Comparison of ENCODE assay signal across 9 cellular contexts in genomic region chr16:29604641-29605549, GRCh38. TPM values are rescaled to one million over a fixed set of nuclear protein-coding genes. Genes with fewer than 3 reads are reported as not detected.
DNase-seq lines count a peak whose midpoint lies in the region; ATAC-seq, FAIRE-seq and TF ChIP-seq lines count a peak whose summit lies in the region.
"Not testable (repeated sequence)": the region's sequence is repeated elsewhere in the genome, so short reads cannot be mapped to it uniquely, and the experiment has no call there.
"Had no signal": no experiment of that assay in that cellular context is flagged by ENCODE, and none has a peak within 500 bp of the region (broad histone marks: within the 10 kb centered on the region; RNA-seq: fewer than 3 reads in every experiment).

No MANE protein-coding gene starts in this region.

- peak overlapping the region; percentile 67 for H3K27ac Mint-ChIP-seq in Calu3 (ENCODE audit: unreplicated experiment)
- peak overlapping the region; percentile 85 for H3K27ac Mint-ChIP-seq in activated naive CD4-positive, alpha-beta T cell treated with anti-CD3 and anti-CD28 coated beads for 36 hours

- H3K4me2 ChIP-seq in IMR-90 (ENCODE audit: low read depth, low read length) (peak overlapping the region; percentile 70), SK-N-SH (peak overlapping the region; percentile 63)
- not testable (repeated sequence) for H3K4me2 ChIP-seq in endothelial cell of umbilical vein (ENCODE audit: insufficient read depth, low read length); hepatocyte

- H2AK9ac ChIP-seq in IMR-90 (replicated peaks; ENCODE audit: low read depth, low read length, poor library complexity): not testable (repeated sequence)

- DNase-seq in Calu3; activated naive CD4-positive, alpha-beta T cell treated with anti-CD3 and anti-CD28 coated beads for 36 hours: not testable (repeated sequence)
- peak; percentile 75 for DNase-seq in IMR-90
- peak; percentile 5 for DNase-seq in SK-N-SH
- DNase-seq in endothelial cell of umbilical vein (ENCODE audit: low read depth, low spot score): peak; percentile 49
- peak; percentile 47 for DNase-seq in hepatocyte (ENCODE audit: low spot score)
- peak in 3 of 5 donors; percentile 47 to 69 (median 54) for DNase-seq in ovary
- DNase-seq in urothelium cell line (ENCODE audit: low spot score): peak; percentile 7

- H3K36me3 ChIP-seq in IMR-90 (ENCODE audit: control insufficient read depth, insufficient read depth, low read length); SK-N-SH (replicated peaks in 1 of 2; ENCODE audit: control insufficient read depth in 1 of 2, insufficient read depth in 2 of 2, low read length in 1 of 2); endothelial cell of umbilical vein (ENCODE audit: control insufficient read depth in 2 of 2, extremely low read depth in 1 of 2, insufficient read depth in 2 of 2, low read length in 2 of 2); hepatocyte (replicated peaks; ENCODE audit: insufficient read depth, low read depth); ovary: not testable (repeated sequence)

- H3K36me3 Mint-ChIP-seq in Calu3 (ENCODE audit: insufficient read depth, unreplicated experiment): peaks cover 45% of the 10 kb centered on the region
- peaks cover 30% of the 10 kb centered on the region for H3K36me3 Mint-ChIP-seq in activated naive CD4-positive, alpha-beta T cell treated with anti-CD3 and anti-CD28 coated beads for 36 hours (ENCODE audit: low read depth)

- H2AK5ac ChIP-seq in IMR-90 (ENCODE audit: low read depth, low read length): peak overlapping the region; percentile 43; the same call in 1 of the 2 replicates

- H2BK5ac ChIP-seq in IMR-90 (ENCODE audit: low read depth, low read length, poor library complexity, severe bottlenecking): peak overlapping the region; percentile 86

- peaks cover 11% of the 10 kb centered on the region for H3K4me1 ChIP-seq in IMR-90 (ENCODE audit: control insufficient read depth, insufficient read depth, low read length)
- peaks cover 9 to 22% of the 10 kb centered on the region in 2 experiments; a peak in 2 of 4 replicates for H3K4me1 ChIP-seq in SK-N-SH (ENCODE audit: control insufficient read depth in 1 of 2, insufficient read depth in 2 of 2, low read depth in 1 of 2, low read length in 1 of 2)
- not testable (repeated sequence) for H3K4me1 ChIP-seq in endothelial cell of umbilical vein (ENCODE audit: control insufficient read depth, extremely low read depth, insufficient read depth, low read length)
- H3K4me1 ChIP-seq in hepatocyte (ENCODE audit: insufficient read depth): peaks cover 15% of the 10 kb centered on the region
- peaks cover 15% of the 10 kb centered on the region for H3K4me1 ChIP-seq in ovary (ENCODE audit: insufficient read depth)

- H2AFZ ChIP-seq in IMR-90 (replicated peaks; ENCODE audit: low read length, poor library complexity): peak overlapping the region; percentile 58
- H2AFZ ChIP-seq in SK-N-SH (ENCODE audit: low read depth); endothelial cell of umbilical vein (ENCODE audit: low read depth, low read length); hepatocyte: not testable (repeated sequence)

- not testable (repeated sequence) for H3K23ac ChIP-seq in IMR-90 (ENCODE audit: low read depth, low read length)

- not testable (repeated sequence) for TF ChIP-seq EP300 in SK-N-SH (IDR thresholded peaks at IDR 0.05; ENCODE audit: borderline replicate concordance in 1 of 2, low read depth in 1 of 2, low read length in 1 of 2); ovary (IDR thresholded peaks at IDR 0.05)

- not testable (repeated sequence) for TF ChIP-seq CTCF in Calu3 (IDR thresholded peaks at IDR 0.05; ENCODE audit: unreplicated experiment); IMR-90 (conservative IDR thresholded peaks at IDR 0.05; ENCODE audit: low read depth, low read length); SK-N-SH (IDR thresholded peaks at IDR 0.05); endothelial cell of umbilical vein (IDR thresholded peaks at IDR 0.05; ENCODE audit: extremely low read depth in 1 of 2, insufficient read depth in 1 of 2, low read depth in 1 of 2, low read length in 2 of 2); hepatocyte (IDR thresholded peaks at IDR 0.05; ENCODE audit: poor library complexity); ovary (IDR thresholded peaks at IDR 0.05)

- not testable (repeated sequence) for H3F3A ChIP-seq in SK-N-SH (replicated peaks; ENCODE audit: insufficient read depth)

- peak; percentile 83 for FAIRE-seq in endothelial cell of umbilical vein (lab: Jason Lieb, UNC)
- not testable (repeated sequence) for FAIRE-seq in urothelium cell line (lab: Jason Lieb, UNC)

- dilution Hi-C loops in IMR-90 (cut with HindIII; ENCODE audit: low sequenced_read_pairs, unreplicated experiment); endothelial cell of umbilical vein (cut with MboI; ENCODE audit: extremely low pct_ligation_motif_present, low sequenced_read_pairs): not testable (repeated sequence)

- H3K9me1 ChIP-seq in IMR-90 (ENCODE audit: insufficient read depth, low read length); endothelial cell of umbilical vein (replicated peaks; ENCODE audit: control insufficient read depth, extremely low read depth, insufficient read depth, low read length): not testable (repeated sequence)

- H3K4me3 ChIP-seq in IMR-90 (ENCODE audit: insufficient read depth, low read depth, low read length); SK-N-SH (ENCODE audit: low read depth in 2 of 2, low read length in 1 of 2); endothelial cell of umbilical vein (replicated peaks in 1 of 3; ENCODE audit: insufficient read depth in 1 of 3, low read depth in 1 of 3, low read length in 3 of 3); hepatocyte; ovary: not testable (repeated sequence)

- H3K4me1 Mint-ChIP-seq in Calu3 (ENCODE audit: low read depth, unreplicated experiment): peaks cover 21% of the 10 kb centered on the region
- H3K4me1 Mint-ChIP-seq in activated naive CD4-positive, alpha-beta T cell treated with anti-CD3 and anti-CD28 coated beads for 36 hours (ENCODE audit: low read depth): peaks cover 72% of the 10 kb centered on the region

- TF ChIP-seq RAD21 in IMR-90 (IDR thresholded peaks at IDR 0.05; ENCODE audit: low read length); SK-N-SH (IDR thresholded peaks at IDR 0.05; ENCODE audit: low read length): not testable (repeated sequence)

- not testable (repeated sequence) for H2BK15ac ChIP-seq in IMR-90 (ENCODE audit: low read depth, low read length)

- H3K79me2 ChIP-seq in SK-N-SH (ENCODE audit: insufficient read depth) (peaks cover 90% of the 10 kb centered on the region), endothelial cell of umbilical vein (ENCODE audit: control insufficient read depth, insufficient read depth, low read length) (peaks cover 80% of the 10 kb centered on the region), hepatocyte (peaks cover 42% of the 10 kb centered on the region)

- not testable (repeated sequence) for H3K9me3 Mint-ChIP-seq in Calu3 (ENCODE audit: low read depth, unreplicated experiment); activated naive CD4-positive, alpha-beta T cell treated with anti-CD3 and anti-CD28 coated beads for 36 hours

- intact Hi-C loops in Calu3 (cut with micrococcal nuclease; ENCODE audit: unreplicated experiment); IMR-90 (cut with micrococcal nuclease); endothelial cell of umbilical vein (cut with micrococcal nuclease); ovary (cut with DNase I): not testable (repeated sequence)
- intact Hi-C loops in activated naive CD4-positive, alpha-beta T cell treated with anti-CD3 and anti-CD28 coated beads for 36 hours (cut with micrococcal nuclease): loop anchor here (5.0 kb wide), 1 partner anchor 62 kb away; no protein-coding TSS in a partner anchor

- H3K9me3 ChIP-seq in IMR-90 (ENCODE audit: control insufficient read depth, insufficient read depth, low read length); SK-N-SH; endothelial cell of umbilical vein (replicated peaks; ENCODE audit: control insufficient read depth, insufficient read depth, low read length); hepatocyte (ENCODE audit: low read depth); ovary: not testable (repeated sequence)

- H3K18ac ChIP-seq in IMR-90 (ENCODE audit: low read depth, low read length): peak overlapping the region; percentile 92

- in situ Hi-C loops in IMR-90 (cut with MboI; ENCODE audit: low sequenced_read_pairs): not testable (repeated sequence)

- H3K9me2 ChIP-seq in SK-N-SH; hepatocyte (replicated peaks; ENCODE audit: insufficient read depth): not testable (repeated sequence)

- not testable (repeated sequence) for BruUV-seq in Calu3 (replicated peaks; lab: Mats Ljungman, UMichigan); IMR-90 (replicated peaks; lab: Mats Ljungman, UMichigan); endothelial cell of umbilical vein (replicated peaks; lab: Mats Ljungman, UMichigan)

- 0 out of 2 replicates have a peak overlapping the region, but pooled peaks have one; percentile 11 for H3K56ac ChIP-seq in IMR-90 (ENCODE audit: extremely low read depth, insufficient read depth, low read length)

- POLR2A ChIA-PET in IMR-90 (lab: Charles Lee; ENCODE audit: unreplicated experiment); SK-N-SH (lab: Yijun Ruan, JAX); endothelial cell of umbilical vein (lab: Charles Lee): not testable (repeated sequence)

- CTCF ChIA-PET in Calu3 (lab: Charles Lee); IMR-90 (lab: Yijun Ruan, JAX); SK-N-SH (lab: Yijun Ruan, JAX); endothelial cell of umbilical vein (lab: Charles Lee): not testable (repeated sequence)
- CTCF ChIA-PET in activated naive CD4-positive, alpha-beta T cell treated with anti-CD3 and anti-CD28 coated beads for 36 hours (lab: Charles Lee): interaction anchor here (0.6 kb wide), 1 partner anchor 38 kb away, joined by 3 read pairs; no protein-coding TSS in a partner anchor

- peak overlapping the region; percentile 74 for H3K4ac ChIP-seq in IMR-90 (ENCODE audit: low read depth, low read length)

- H3K14ac ChIP-seq in IMR-90 (replicated peaks; ENCODE audit: low read depth, low read length): 0 out of 2 replicates have a peak overlapping the region, but pooled peaks have one; percentile 59

- peak overlapping the region; percentile 50; the same call in 1 of the 2 replicates for H4K5ac ChIP-seq in IMR-90 (ENCODE audit: low read depth, low read length)

- peak; percentile 93 for ATAC-seq in IMR-90 (ENCODE audit: low read depth)

- H3K27me3 ChIP-seq in IMR-90 (ENCODE audit: control insufficient read depth, insufficient read depth, low read length); SK-N-SH (ENCODE audit: insufficient read depth); endothelial cell of umbilical vein (ENCODE audit: control insufficient read depth in 2 of 2, insufficient read depth in 2 of 2, low read length in 2 of 2); hepatocyte; ovary: not testable (repeated sequence)

- H3K27me3 Mint-ChIP-seq in Calu3 (ENCODE audit: unreplicated experiment); activated naive CD4-positive, alpha-beta T cell treated with anti-CD3 and anti-CD28 coated beads for 36 hours (ENCODE audit: low read depth): not testable (repeated sequence)

- H4K20me1 ChIP-seq in IMR-90 (ENCODE audit: insufficient read depth, low read length) (peaks cover 46% of the 10 kb centered on the region), SK-N-SH (ENCODE audit: insufficient read depth) (peaks cover 24% of the 10 kb centered on the region; the same call in 1 of the 2 replicates)
- not testable (repeated sequence) for H4K20me1 ChIP-seq in endothelial cell of umbilical vein (replicated peaks; ENCODE audit: control insufficient read depth, extremely low read depth, insufficient read depth, low read length); hepatocyte (ENCODE audit: insufficient read depth, poor library complexity, severe bottlenecking)

- H3K9ac ChIP-seq in IMR-90 (ENCODE audit: low read depth, low read length): 0 out of 2 replicates have a peak overlapping the region, but pooled peaks have one; percentile 27
- not testable (repeated sequence) for H3K9ac ChIP-seq in SK-N-SH; endothelial cell of umbilical vein (replicated peaks; ENCODE audit: extremely low read depth, insufficient read depth, low read length)

- peak overlapping the region in 1 of 2 experiments; percentile 77; a peak in 1 of 4 replicates for H4K8ac ChIP-seq in IMR-90 (ENCODE audit: low read depth in 2 of 2, low read length in 2 of 2)

- 83% methylated on average over 4 of the region's 21 CpGs; no CpG with 5 or more reads in 1 of the 2 experiments for whole genome bisulfite sequencing in IMR-90 (ENCODE audit: extremely low coverage in 2 of 2, insufficient read length in 1 of 2), 2 experiments
- WGBS in SK-N-SH (ENCODE audit: low lambda C conversion rate): 75% methylated on average over 20 of the region's 21 CpGs
- 76% methylated on average over 17 of the region's 21 CpGs for WGBS in hepatocyte (ENCODE audit: low lambda C conversion rate, missing lambda C conversion rate)
- WGBS in ovary, 3 donors: 62 to 70% (median 63%) methylated on average over 18 to 21 of the region's 21 CpGs

- H2BK120ac ChIP-seq in IMR-90 (ENCODE audit: low read depth, low read length): peak overlapping the region; percentile 60

- H2BK20ac ChIP-seq in IMR-90 (ENCODE audit: low read depth, low read length): not testable (repeated sequence)

- not testable (repeated sequence) for H3K4me3 Mint-ChIP-seq in Calu3 (ENCODE audit: low read depth, unreplicated experiment); activated naive CD4-positive, alpha-beta T cell treated with anti-CD3 and anti-CD28 coated beads for 36 hours

- H3K27ac ChIP-seq in IMR-90 (ENCODE audit: insufficient read depth, low read length) (peak overlapping the region; percentile 87), SK-N-SH (ENCODE audit: low read depth in 2 of 2, low read length in 1 of 2) (peak overlapping the region in 1 of 2 experiments; percentile 60; a peak in 3 of 4 replicates), endothelial cell of umbilical vein (ENCODE audit: insufficient read depth, low read depth, low read length) (peak overlapping the region; percentile 53), hepatocyte (peak overlapping the region; percentile 35), ovary (peak overlapping the region in 1 of 2 donors; percentile 21)

- peak overlapping the region; percentile 66 for H4K91ac ChIP-seq in IMR-90 (ENCODE audit: insufficient read depth, low read depth, low read length)

- not testable (repeated sequence) for TF ChIP-seq POLR2A in IMR-90 (IDR thresholded peaks at IDR 0.05; ENCODE audit: low read depth, low read length); endothelial cell of umbilical vein (IDR thresholded peaks at IDR 0.05; ENCODE audit: low read depth, low read length); ovary (IDR thresholded peaks at IDR 0.05)

- peaks cover 3 to 52% of the 10 kb centered on the region in 2 experiments; a peak in 3 of 4 replicates for H3K79me1 ChIP-seq in IMR-90 (ENCODE audit: low read depth in 1 of 2, low read length in 2 of 2)

RNA-seq across cellular contexts. Expression of gene SPN, which starts 58.2 kb away (rescaled TPM):
- not detected in 2 replicates for total RNA-seq in Calu3 (2022)
- total RNA-seq in IMR-90 (2012; rRNA removed): not detected in 2 replicates
- not detected in 2 replicates for polyA plus RNA-seq in IMR-90 (2012; rRNA removed)
- polyA plus RNA-seq in IMR-90 (2012; cell fraction: cytosol; rRNA removed): not detected in 2 replicates
- not detected in 2 replicates for polyA plus RNA-seq in IMR-90 (2012; cell fraction: nucleus; rRNA removed; ENCODE audit: low replicate concordance)
- polyA plus RNA-seq in SK-N-SH (2012; rRNA removed): 0.10 and 0.13 TPM in 2 replicates
- polyA plus RNA-seq in SK-N-SH (2012; cell fraction: cytosol; rRNA removed): 0.03 and 0.05 TPM in 2 replicates
- 0.06 TPM in 2 replicates for polyA plus RNA-seq in SK-N-SH (2012; cell fraction: nucleus; rRNA removed)
- 10 to 100 TPM; 51.9 to 53.2 TPM for total RNA-seq in activated naive CD4-positive, alpha-beta T cell treated with anti-CD3 and anti-CD28 coated beads for 36 hours
- not detected in 2 replicates for total RNA-seq in endothelial cell of umbilical vein
- not detected in 2 replicates for polyA plus RNA-seq in endothelial cell of umbilical vein
- not detected in 2 replicates for polyA plus RNA-seq in endothelial cell of umbilical vein (2011; cell fraction: cytosol; rRNA removed)
- polyA plus RNA-seq in endothelial cell of umbilical vein (2011; cell fraction: nucleus; rRNA removed): not detected in 2 replicates
- polyA plus RNA-seq in endothelial cell of umbilical vein (2012): not detected in 2 replicates
- polyA minus RNA-seq in endothelial cell of umbilical vein: 0.95 and 2.2 TPM in 2 replicates
- polyA minus RNA-seq in endothelial cell of umbilical vein (2011; cell fraction: cytosol; rRNA and poly(A)+ RNA removed): not detected
- polyA minus RNA-seq in endothelial cell of umbilical vein (2011; cell fraction: nucleus; rRNA and poly(A)+ RNA removed): not detected in 2 replicates
- total RNA-seq in hepatocyte: 0.03 and 0.08 TPM in 2 replicates
- 0.05 and 0.57 TPM in 2 replicates for polyA plus RNA-seq in hepatocyte
- total RNA-seq in ovary: 1 to 10 TPM in 3 of 7 donors, under 1 TPM in 4; 0.60 to 2.3 (median 0.88) TPM
- polyA plus RNA-seq in ovary: 1 to 10 TPM in 1 of 2 donors, under 1 TPM in 1; 0.42 to 5.1 TPM
- total RNA-seq: dermis microvascular lymphatic vessel endothelial cell had no signal

Comparison
In these comparisons a context has a peak if more than half of its experiments do, and no peak if none do; other contexts are left out.
1. RNA of gene SPN, which starts 58.2 kb away (total RNA-seq): 51.9 to 53.2 TPM in activated naive CD4-positive, alpha-beta T cell treated with anti-CD3 and anti-CD28 coated beads for 36 hours; 0.60 to 2.3 TPM in ovary, 0.03 to 0.08 TPM in hepatocyte, not detected in Calu3, not detected in IMR-90 and not detected in endothelial cell of umbilical vein; every median in the first group is over 10 times any median in the second.